12 cellular contexts compared by ENCODE assay signal in genomic region chr1:115729765-115730164, GRCh38. TPM values are rescaled to one million over a fixed set of nuclear protein-coding genes. Genes with fewer than 3 reads are reported as not detected.
DNase-seq lines count a peak whose midpoint lies in the region; ATAC-seq and TF ChIP-seq lines count a peak whose summit lies in the region.
"Had no signal": no experiment of that assay in that cellular context is flagged by ENCODE, and none has a peak within 500 bp of the region (broad histone marks: within the 10 kb centered on the region; RNA-seq: fewer than 3 reads in every experiment).

No MANE protein-coding gene starts in this region.

- no peak overlapping the region for H3K27ac ChIP-seq in GM23248
- H3K27ac ChIP-seq: epithelial cell of prostate, skin epidermis had no signal

- peaks cover 16% of the 10 kb centered on the region for H3F3A ChIP-seq in GM23248 (ENCODE audit: insufficient read depth)

- H3K36me3 Mint-ChIP-seq in CD14-positive monocyte, result no peaks in the 10 kb centered on the region

- intact Hi-C loops in CD14-positive monocyte (cut with micrococcal nuclease), result no loop called here

- no peaks in the 10 kb centered on the region for H3K9me2 ChIP-seq in GM23248 (ENCODE audit: insufficient read depth)

- peaks cover 0 to 2% (median 0%) of the 10 kb centered on the region in 3 donors for H3K27me3 Mint-ChIP-seq in CD14-positive monocyte (ENCODE audit: low read depth in 3 of 3)

- 0 out of 2 replicates have a peak, but pooled peaks cover 4% of the 10 kb centered on the region for H3K27me3 ChIP-seq in GM23248 (replicated peaks; ENCODE audit: insufficient read depth)

- DNase-seq in CD14-positive monocyte (ENCODE audit: low spot score) (no peak), GM19238 (ENCODE audit: insufficient read length, low spot score) (peak; percentile 35), GM23248 (no peak), HUDEP-2 (lab: John Stamatoyannopoulos, UW; ENCODE audit: unreplicated experiment in 76 of 76) (no peak), Ammon's horn (ENCODE audit: low spot score) (no peak)
- DNase-seq in activated CD4-positive, alpha-beta T cell treated with anti-CD3 and anti-CD28 coated beads for 1 hour, result no peak
- DNase-seq: activated CD8-positive, alpha-beta memory T cell treated with anti-CD3 and anti-CD28 coated beads, Interleukin-2, amount 50 U/mL, for 48 hours; T-helper 17 cell had no signal

- no peak for TF ChIP-seq CTCF in CD14-positive monocyte (IDR thresholded peaks at IDR 0.05)

- H3K4me3 ChIP-seq in GM23248, result no peak overlapping the region
- H3K4me3 ChIP-seq: skin epidermis had no signal

- peak overlapping the region in 1 of 2 donors; percentile 65 for H3K4me3 Mint-ChIP-seq in CD14-positive monocyte
- H3K4me3 Mint-ChIP-seq: T-helper 17 cell had no signal

- in situ Hi-C loops in GM23248 (cut with MboI), result no loop called here

- ATAC-seq in HG02571 (IDR thresholded peaks at IDR 0.05; ENCODE audit: unreplicated experiment) (peak; percentile 70), HG03354 (IDR thresholded peaks at IDR 0.05; ENCODE audit: poor library complexity, severe bottlenecking, unreplicated experiment) (peak; percentile 94)
- ATAC-seq: T-helper 17 cell had no signal

- no peaks in the 10 kb centered on the region for H3K36me3 ChIP-seq in GM23248 (ENCODE audit: low read depth)

- H4K20me1 ChIP-seq in GM23248 (ENCODE audit: insufficient read depth), result no peaks in the 10 kb centered on the region; the same call in 1 of the 2 replicates

- no peaks in the 10 kb centered on the region for H3K79me2 ChIP-seq in GM23248 (ENCODE audit: insufficient read depth)

- no peak overlapping the region for H3K4me2 ChIP-seq in GM23248 (ENCODE audit: unreplicated experiment)

- H3K9ac ChIP-seq in GM23248, result no peak overlapping the region

- H3K9me3 Mint-ChIP-seq in CD14-positive monocyte, result peaks cover 0 to 3% (median 0%) of the 10 kb centered on the region in 7 donors

- no peak overlapping the region for H2AFZ ChIP-seq in GM23248

- H3K4me1 ChIP-seq in GM23248 (ENCODE audit: insufficient read depth), result peaks cover 14% of the 10 kb centered on the region

- H3K4me1 Mint-ChIP-seq in CD14-positive monocyte, result peaks cover 70% of the 10 kb centered on the region

- H3K9me3 ChIP-seq in GM23248 (ENCODE audit: low read depth), result no peaks in the 10 kb centered on the region

- peak overlapping the region; percentile 57 to 95 (median 79) for H3K27ac Mint-ChIP-seq in CD14-positive monocyte
- H3K27ac Mint-ChIP-seq: T-helper 17 cell had no signal

- WGBS in GM23248 (ENCODE audit: low coverage in 1 of 2, low lambda C conversion rate in 2 of 2, missing lambda C conversion rate in 2 of 2), 2 experiments, result 62 to 68% methylated on average over 3 of the region's 3 CpGs

RNA-seq across cellular contexts. Expression of gene CASQ2, which starts 38.7 kb away (rescaled TPM):
- polyA plus RNA-seq in CD14-positive monocyte, result not detected
- total RNA-seq in GM23248 (2014; rRNA removed; shearing (Covaris generic)), result not detected in 2 replicates
- not detected in 2 replicates for polyA plus RNA-seq in GM23248 (2016; fragmentation: Nextera tagmentation; extraction: Ambion mirVana)
- total RNA-seq: T-helper 17 cell had no signal
